ENCODE assay signal across 8 cellular contexts in the genomic region with DNA sequence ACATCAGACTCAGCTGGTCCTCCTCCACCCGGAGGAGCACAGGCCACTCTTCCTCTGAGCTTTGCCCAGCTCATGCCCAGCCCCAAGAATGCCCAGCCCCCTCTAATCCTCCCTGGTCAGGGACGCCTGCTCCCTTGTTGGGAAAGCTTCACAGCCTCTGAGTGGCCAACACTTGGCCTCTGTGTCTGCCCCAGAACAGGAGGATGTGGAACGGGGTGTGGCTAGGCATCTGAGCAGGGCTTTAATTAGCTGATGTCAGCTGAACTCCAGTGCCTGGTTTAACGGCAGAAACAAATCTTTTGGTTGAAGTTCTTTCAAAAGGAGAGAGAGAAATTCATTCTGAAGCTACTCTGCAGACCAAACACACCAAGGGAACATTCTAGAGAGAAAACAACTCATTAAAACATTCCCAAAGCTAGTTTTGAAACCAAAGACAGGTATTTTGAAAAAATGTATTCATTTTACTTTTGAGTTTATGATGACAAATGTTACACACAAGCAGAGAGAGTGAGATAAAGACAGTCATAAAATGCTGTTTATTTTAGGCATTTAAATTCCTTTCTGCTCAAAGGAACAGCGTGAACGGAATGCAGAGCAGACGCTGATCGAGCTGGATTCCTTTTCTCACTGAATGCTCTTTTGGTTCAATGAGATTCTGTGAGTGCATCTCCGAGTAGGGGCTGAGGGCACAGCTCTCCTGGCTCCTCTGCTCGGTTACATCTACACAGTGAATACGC.
DNase-seq lines count a peak whose midpoint lies in the region; ATAC-seq and TF ChIP-seq lines count a peak whose summit lies in the region.

No MANE protein-coding gene starts in this region.

- no peaks in the 10 kb centered on the region for H3K9me3 ChIP-seq in upper lobe of left lung

- peaks cover 5% of the 10 kb centered on the region for H3K9me3 Mint-ChIP-seq in activated CD8-positive, alpha-beta memory T cell treated with anti-CD3 and anti-CD28 coated beads, Interleukin-2, amount 10 ng/mL, durations not matched to agents 7 days and 5 days (ENCODE audit: low read depth)

- H3K4me3 ChIP-seq in cardiac fibroblast (replicated peaks in 1 of 2; ENCODE audit: low read depth in 2 of 2, low read length in 2 of 2), result no peak overlapping the region
- H3K4me3 ChIP-seq in upper lobe of left lung, result no peak overlapping the region

- H3K27ac ChIP-seq in upper lobe of left lung (peak overlapping the region in 2 of 4 donors; percentile 14 to 19), foreskin keratinocyte (no peak overlapping the region)

- H3K4me1 ChIP-seq in upper lobe of left lung, result no peaks in the 10 kb centered on the region
- no peaks in the 10 kb centered on the region for H3K4me1 ChIP-seq in foreskin keratinocyte

- H3K36me3 Mint-ChIP-seq in activated CD8-positive, alpha-beta memory T cell treated with anti-CD3 and anti-CD28 coated beads, Interleukin-2, amount 10 ng/mL, durations not matched to agents 7 days and 5 days, result peaks cover 9% of the 10 kb centered on the region

- CTCF ChIA-PET in activated CD8-positive, alpha-beta memory T cell treated with anti-CD3 and anti-CD28 coated beads, Interleukin-2, amount 10 ng/mL, durations not matched to agents 7 days and 5 days (lab: Charles Lee), result interaction anchor here (0.6 to 1.5 kb wide), 3 partner anchors 9 to 555 kb away, joined by 3 to 4 read pairs (median 3); no protein-coding TSS in a partner anchor

- H3K27ac Mint-ChIP-seq in activated CD8-positive, alpha-beta memory T cell treated with anti-CD3 and anti-CD28 coated beads, Interleukin-2, amount 10 ng/mL, durations not matched to agents 7 days and 5 days, result peak overlapping the region; percentile 62

- no peak for TF ChIP-seq CTCF in cardiac fibroblast (IDR thresholded peaks at IDR 0.05; ENCODE audit: low read depth, low read length)
- TF ChIP-seq CTCF in upper lobe of left lung (IDR thresholded peaks at IDR 0.05), result no peak
- TF ChIP-seq CTCF in foreskin keratinocyte (conservative IDR thresholded peaks at IDR 0.05), result no peak

- H3K4me3 Mint-ChIP-seq in activated CD8-positive, alpha-beta memory T cell treated with anti-CD3 and anti-CD28 coated beads, Interleukin-2, amount 10 ng/mL, durations not matched to agents 7 days and 5 days, result no peak overlapping the region

- peak; percentile 51 for ATAC-seq in activated CD8-positive, alpha-beta memory T cell treated with anti-CD3 and anti-CD28 coated beads, Interleukin-2, amount 10 ng/mL, durations not matched to agents 7 days and 5 days
- ATAC-seq in upper lobe of left lung (ENCODE audit: low FRiP score in 2 of 2) (peak; percentile 54 to 58), GM18868 (IDR thresholded peaks at IDR 0.05; ENCODE audit: unreplicated experiment) (no peak), foreskin keratinocyte (no peak)

- in situ Hi-C loops in G401 (cut with HindIII; ENCODE audit: low sequenced_read_pairs), result no loop called here

- no peaks in the 10 kb centered on the region for H3K27me3 ChIP-seq in upper lobe of left lung
- no peaks in the 10 kb centered on the region for H3K27me3 ChIP-seq in foreskin keratinocyte

- peaks cover 17% of the 10 kb centered on the region for H3K4me1 Mint-ChIP-seq in activated CD8-positive, alpha-beta memory T cell treated with anti-CD3 and anti-CD28 coated beads, Interleukin-2, amount 10 ng/mL, durations not matched to agents 7 days and 5 days

- TF ChIP-seq POLR2A in upper lobe of left lung (IDR thresholded peaks at IDR 0.05), result no peak

- H3K36me3 ChIP-seq in upper lobe of left lung, result no peaks in the 10 kb centered on the region

- WGBS in upper lobe of left lung, 2 donors, result 63 to 67% methylated on average over 10 to 11 of the region's 11 CpGs

- DNase-seq in activated CD8-positive, alpha-beta memory T cell treated with anti-CD3 and anti-CD28 coated beads, Interleukin-2, amount 10 ng/mL, durations not matched to agents 7 days and 5 days, result peak; percentile 51
- DNase-seq in activated CD8-positive, alpha-beta memory T cell treated with anti-CD3 and anti-CD28 coated beads, Interleukin-2, amount 50 U/mL, for 48 hours, result no peak
- peak; percentile 20 to 31 for DNase-seq in cardiac fibroblast (ENCODE audit: low read depth in 2 of 2)
- peak; percentile 54 for DNase-seq in medulla oblongata (ENCODE audit: extremely low spot score)
- no peak for DNase-seq in upper lobe of left lung
- DNase-seq in G401 (ENCODE audit: low spot score), result no peak
- no peak for DNase-seq in foreskin keratinocyte

- no peak for TF ChIP-seq EP300 in upper lobe of left lung (IDR thresholded peaks at IDR 0.05)

- H3K27me3 Mint-ChIP-seq in activated CD8-positive, alpha-beta memory T cell treated with anti-CD3 and anti-CD28 coated beads, Interleukin-2, amount 10 ng/mL, durations not matched to agents 7 days and 5 days, result no peaks in the 10 kb centered on the region

Comparison
In these comparisons a context has a peak if more than half of its experiments do, and no peak if none do; other contexts are left out.
1. DNase-seq: peak in activated CD8-positive, alpha-beta memory T cell treated with anti-CD3 and anti-CD28 coated beads, Interleukin-2, amount 10 ng/mL, durations not matched to agents 7 days and 5 days (single experiment), cardiac fibroblast (2 of 2) and medulla oblongata (single experiment); none in activated CD8-positive, alpha-beta memory T cell treated with anti-CD3 and anti-CD28 coated beads, Interleukin-2, amount 50 U/mL, for 48 hours (single experiment), upper lobe of left lung (0 of 2), G401 (single experiment) and foreskin keratinocyte (0 of 2).
2. ATAC-seq: peak in activated CD8-positive, alpha-beta memory T cell treated with anti-CD3 and anti-CD28 coated beads, Interleukin-2, amount 10 ng/mL, durations not matched to agents 7 days and 5 days (single experiment) and upper lobe of left lung (2 of 2); none in GM18868 (single experiment) and foreskin keratinocyte (single experiment).